In the genomic region with DNA sequence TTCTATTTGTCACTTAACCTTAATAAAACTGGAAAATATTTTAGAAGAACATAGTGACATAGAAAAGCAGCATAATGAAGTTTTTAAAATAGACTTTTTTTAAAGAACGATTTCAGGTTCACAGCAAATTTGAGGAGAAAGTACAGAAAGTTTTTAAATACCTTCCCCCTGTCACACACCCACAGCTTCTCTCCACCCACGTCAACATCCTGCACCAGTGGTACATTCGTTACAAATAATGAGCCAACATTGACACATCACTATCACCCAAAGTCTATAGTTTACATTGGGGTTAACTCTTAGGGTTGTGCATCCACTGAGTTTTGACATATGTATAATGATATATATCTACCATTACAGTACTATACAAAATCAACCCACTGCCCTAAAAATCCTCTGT, we compare ENCODE assay signal across 36 cellular contexts. TPM values are rescaled to one million over a fixed set of nuclear protein-coding genes. Genes with fewer than 3 reads are reported as not detected.
"Had no signal": no experiment of that assay in that cellular context is flagged by ENCODE, and none has a peak within 500 bp of the region (broad histone marks: within the 10 kb centered on the region; RNA-seq: fewer than 3 reads in every experiment).

No MANE protein-coding gene starts in this region.

- H3K36me3 ChIP-seq: MG63 had no signal

- H3K4me3 ChIP-seq: MG63 had no signal

- DNase-seq: Karpas-422, Kasumi-1, KG1, MG63, MM.1S, MV-4-11, NCI-H1048, NCI-H1092, NCI-H1092 treated with DMSO at 0.1 percent for 48 hours, NCI-H1105, NCI-H1105 treated with DMSO at 0.1 percent for 48 hours, NCI-H1417, NCI-H1417 treated with DMSO at 0.1 percent for 48 hours, NCI-H1436, NCI-H1436 treated with DMSO at 0.1 percent for 48 hours, NCI-H146, NCI-H1694, NCI-H1694 treated with DMSO at 0.1 percent for 48 hours, NCI-H187, NCI-H187 treated with DMSO at 0.1 percent for 48 hours, NCI-H1930, NCI-H2029, NCI-H2029 treated with DMSO at 0.1 percent for 48 hours, NCI-H2081, NCI-H2081 treated with DMSO at 0.1 percent for 48 hours, NCI-H2107, NCI-H2171, NCI-H2171 treated with DMSO at 0.1 percent for 48 hours, NCI-H2227 treated with DMSO at 0.1 percent for 48 hours, NCI-H226, NCI-H345, NCI-H446, NCI-H446 treated with DMSO at 0.1 percent for 48 hours, NCI-H510A had no signal

- H3K27ac ChIP-seq: KMS-11 had no signal

RNA-seq across cellular contexts. Expression of a gene that starts 3.0 kb away (rescaled TPM):
- total RNA-seq: LHCN-M2 had no signal
